8 cellular contexts compared by ENCODE assay signal in the genomic region with DNA sequence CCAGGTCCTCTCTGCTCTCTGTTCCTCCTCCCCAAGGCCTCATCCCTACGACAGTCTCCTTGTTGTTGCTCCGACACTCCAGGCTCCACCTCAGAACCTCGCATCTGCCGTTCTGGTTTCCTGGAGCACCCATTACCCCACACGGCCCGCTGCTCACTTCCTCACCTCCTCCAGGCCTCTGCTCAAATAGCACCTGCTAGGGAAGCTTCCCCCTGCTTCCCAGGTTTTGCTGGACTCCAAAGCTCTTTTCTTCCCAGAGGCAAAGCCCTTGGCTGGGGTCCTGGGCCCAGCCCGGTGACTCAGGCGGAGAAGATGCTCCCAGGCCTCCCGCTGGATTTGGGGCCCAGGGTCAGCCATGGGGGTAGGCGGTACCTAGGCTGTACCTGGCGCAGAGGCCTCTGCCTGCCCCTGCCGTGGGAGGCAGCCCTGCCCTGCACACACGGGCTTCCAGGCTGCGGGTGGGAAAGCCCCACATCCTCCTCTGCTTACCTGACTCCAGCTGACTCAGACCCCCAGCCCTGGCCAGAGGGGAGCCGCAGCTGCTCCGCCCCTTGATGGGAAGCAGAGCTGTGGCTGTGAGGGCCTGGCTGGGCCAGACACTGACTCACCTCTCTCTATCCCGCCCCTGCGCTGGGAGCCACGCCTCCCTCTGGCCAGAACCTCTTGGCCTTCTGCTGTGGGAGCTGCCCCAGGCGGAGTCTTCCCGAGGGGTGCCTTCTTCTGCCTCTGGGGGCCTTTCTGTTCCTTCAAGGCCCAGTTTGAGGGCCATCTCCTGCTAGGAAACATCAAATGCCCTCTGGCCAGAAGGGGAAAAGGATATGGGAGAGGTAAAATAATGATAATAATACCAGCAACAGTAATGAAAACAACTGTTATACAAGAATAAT.
DNase-seq lines count a peak whose midpoint lies in the region; ATAC-seq and TF ChIP-seq lines count a peak whose summit lies in the region.

No MANE protein-coding gene starts in this region.

- peak overlapping the region in 1 of 2 experiments; percentile 3; a peak in 1 of 4 replicates for H3K4me3 ChIP-seq in Panc1 (ENCODE audit: low read depth in 2 of 2, low read length in 2 of 2)
- no peak overlapping the region for H3K4me3 ChIP-seq in aorta (ENCODE audit: low read length in 2 of 2)

- 31 to 35% methylated on average over 21 of the region's 21 CpGs for WGBS in aorta, 2 donors

- BruUV-seq in Panc1 (replicated peaks; lab: Mats Ljungman, UMichigan): no TSS peak

- H3K9me3 ChIP-seq in Panc1 (ENCODE audit: control insufficient read depth, insufficient read depth, low read depth, low read length) (no peaks in the 10 kb centered on the region), aorta (ENCODE audit: control insufficient read depth, low read length) (no peaks in the 10 kb centered on the region)

- H3K36me3 ChIP-seq in Panc1 (ENCODE audit: control insufficient read depth, insufficient read depth, low read length) (no peaks in the 10 kb centered on the region), aorta (ENCODE audit: control insufficient read depth in 1 of 2, insufficient read depth in 2 of 2, low read length in 1 of 2) (no peaks in the 10 kb centered on the region)

- in situ Hi-C loops in Panc1 (cut with HindIII; ENCODE audit: low pct_unique_long_range_greater_than_20kb, low sequenced_read_pairs): loop anchor here (10.0 kb wide), 1 partner anchor 164 kb away; no protein-coding TSS in a partner anchor

- DNase-seq in GM04504 (ENCODE audit: low read depth): peak; percentile 83
- DNase-seq in Panc1 (ENCODE audit: low read depth, low spot score): no peak
- peak; percentile 86 for DNase-seq in ecto neural progenitor cell (ENCODE audit: low spot score)
- peak; percentile 86 for DNase-seq in mucosa of gallbladder (ENCODE audit: low spot score)
- peak; percentile 96 to 97 for DNase-seq in aorta
- DNase-seq in NCI-H2171 treated with DMSO at 0.1 percent for 48 hours (lab: John Stamatoyannopoulos, UW): no peak

- H3K27me3 ChIP-seq in Panc1 (ENCODE audit: control insufficient read depth, insufficient read depth, low read length) (no peaks in the 10 kb centered on the region), aorta (ENCODE audit: control insufficient read depth in 1 of 2, insufficient read depth in 2 of 2, low read length in 1 of 2) (no peaks in the 10 kb centered on the region)

- H3K4me1 ChIP-seq in Panc1 (ENCODE audit: control insufficient read depth, insufficient read depth, low read length) (peaks cover 7% of the 10 kb centered on the region), aorta (ENCODE audit: control insufficient read depth in 1 of 2, insufficient read depth in 2 of 2, low read length in 2 of 2) (no peaks in the 10 kb centered on the region)

- CTCF ChIA-PET in Panc1 (lab: Charles Lee): no interaction called here

- POLR2A ChIA-PET in Panc1 (lab: Charles Lee): interaction anchor here (0.5 kb wide), 1 partner anchor 8 kb away, joined by 3 read pairs; no protein-coding TSS in a partner anchor

- no peak for TF ChIP-seq CTCF in Panc1 (IDR thresholded peaks at IDR 0.05)

- intact Hi-C loops in Panc1 (cut with micrococcal nuclease; ENCODE audit: unreplicated experiment) (no loop called here), aorta (cut with DNase I) (loop anchor here (5.0 kb wide), 2 partner anchors 56 to 61 kb away; no protein-coding TSS in a partner anchor)

- ATAC-seq in Panc1 (peak; percentile 88), aorta (ENCODE audit: low FRiP score) (peak; percentile 96), GM19455 (IDR thresholded peaks at IDR 0.05; ENCODE audit: unreplicated experiment) (no peak), HG02970 (IDR thresholded peaks at IDR 0.05; ENCODE audit: low FRiP score, unreplicated experiment) (no peak)

- no peak overlapping the region; the same call in 1 of the 2 replicates for H3K27ac ChIP-seq in Panc1 (ENCODE audit: low read length)
- peak overlapping the region; percentile 15 to 65 for H3K27ac ChIP-seq in aorta (ENCODE audit: low read depth in 1 of 2, low read length in 2 of 2)

Comparison
In these comparisons a context has a peak if more than half of its experiments do, and no peak if none do; other contexts are left out.
1. DNase-seq: peak in GM04504 (single experiment), ecto neural progenitor cell (single experiment), mucosa of gallbladder (single experiment) and aorta (2 of 2); none in Panc1 (single experiment) and NCI-H2171 treated with DMSO at 0.1 percent for 48 hours (single experiment).
2. ATAC-seq: peak in Panc1 (single experiment) and aorta (single experiment); none in GM19455 (single experiment) and HG02970 (single experiment).